ENCODE assay signal across 1 cellular context in the genomic region with DNA sequence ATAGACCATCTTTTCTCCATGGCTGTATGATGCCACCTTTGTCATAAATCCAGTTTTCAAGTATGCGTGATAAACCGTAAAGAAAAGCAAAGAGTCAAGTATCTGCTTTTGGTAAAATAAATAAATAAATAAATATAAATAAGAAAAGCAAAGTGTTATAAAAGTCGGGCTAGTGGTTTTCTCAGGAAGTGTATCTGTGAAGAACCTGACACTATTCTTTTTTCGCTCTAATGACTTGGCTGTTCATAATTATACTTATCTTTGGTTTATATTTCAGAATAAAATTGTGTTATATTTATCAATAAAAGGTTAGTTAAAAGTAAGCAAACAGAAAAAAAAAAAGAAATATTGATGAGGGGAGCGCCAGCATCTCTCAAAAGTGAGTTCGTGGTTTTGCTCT.
TF ChIP-seq lines count a peak whose summit lies in the region.

No MANE protein-coding gene starts in this region.

TF ChIP-seq in H1, 55 proteins besides CTCF, POLR2A, EP300 and RAD21:
- TF ChIP-seq JUND (IDR thresholded peaks at IDR 0.05; ENCODE audit: low read length), result no peak
- no peak for TF ChIP-seq TAF7 (optimal IDR thresholded peaks at IDR 0.05; ENCODE audit: borderline replicate concordance, low read depth, low read length)
- TF ChIP-seq ZNF274 (IDR thresholded peaks at IDR 0.05; ENCODE audit: borderline replicate concordance, extremely low read depth, low read length), result no peak
- TF ChIP-seq NRF1 (IDR thresholded peaks at IDR 0.05; ENCODE audit: low read depth, low read length), result no peak
- TF ChIP-seq CEBPB (IDR thresholded peaks at IDR 0.05; ENCODE audit: low read depth, low read length), result no peak
- no peak for TF ChIP-seq SP2 (IDR thresholded peaks at IDR 0.05; ENCODE audit: low read length)
- TF ChIP-seq HDAC6 (IDR thresholded peaks at IDR 0.05; ENCODE audit: low read depth, low read length), result no peak
- TF ChIP-seq BACH1 (IDR thresholded peaks at IDR 0.05; ENCODE audit: low read length), result no peak
- no peak for TF ChIP-seq SRF (IDR thresholded peaks at IDR 0.05; ENCODE audit: low read depth, low read length)
- TF ChIP-seq, protein P1, sequence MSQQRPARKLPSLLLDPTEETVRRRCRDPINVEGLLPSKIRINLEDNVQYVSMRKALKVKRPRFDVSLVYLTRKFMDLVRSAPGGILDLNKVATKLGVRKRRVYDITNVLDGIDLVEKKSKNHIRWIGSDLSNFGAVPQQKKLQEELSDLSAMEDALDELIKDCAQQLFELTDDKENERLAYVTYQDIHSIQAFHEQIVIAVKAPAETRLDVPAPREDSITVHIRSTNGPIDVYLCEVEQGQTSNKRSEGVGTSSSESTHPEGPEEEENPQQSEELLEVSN (IDR thresholded peaks at IDR 0.05), result no peak
- TF ChIP-seq TBP (IDR thresholded peaks at IDR 0.05; ENCODE audit: low read depth, low read length), result no peak
